8 cellular contexts compared by ENCODE assay signal in the genomic region with DNA sequence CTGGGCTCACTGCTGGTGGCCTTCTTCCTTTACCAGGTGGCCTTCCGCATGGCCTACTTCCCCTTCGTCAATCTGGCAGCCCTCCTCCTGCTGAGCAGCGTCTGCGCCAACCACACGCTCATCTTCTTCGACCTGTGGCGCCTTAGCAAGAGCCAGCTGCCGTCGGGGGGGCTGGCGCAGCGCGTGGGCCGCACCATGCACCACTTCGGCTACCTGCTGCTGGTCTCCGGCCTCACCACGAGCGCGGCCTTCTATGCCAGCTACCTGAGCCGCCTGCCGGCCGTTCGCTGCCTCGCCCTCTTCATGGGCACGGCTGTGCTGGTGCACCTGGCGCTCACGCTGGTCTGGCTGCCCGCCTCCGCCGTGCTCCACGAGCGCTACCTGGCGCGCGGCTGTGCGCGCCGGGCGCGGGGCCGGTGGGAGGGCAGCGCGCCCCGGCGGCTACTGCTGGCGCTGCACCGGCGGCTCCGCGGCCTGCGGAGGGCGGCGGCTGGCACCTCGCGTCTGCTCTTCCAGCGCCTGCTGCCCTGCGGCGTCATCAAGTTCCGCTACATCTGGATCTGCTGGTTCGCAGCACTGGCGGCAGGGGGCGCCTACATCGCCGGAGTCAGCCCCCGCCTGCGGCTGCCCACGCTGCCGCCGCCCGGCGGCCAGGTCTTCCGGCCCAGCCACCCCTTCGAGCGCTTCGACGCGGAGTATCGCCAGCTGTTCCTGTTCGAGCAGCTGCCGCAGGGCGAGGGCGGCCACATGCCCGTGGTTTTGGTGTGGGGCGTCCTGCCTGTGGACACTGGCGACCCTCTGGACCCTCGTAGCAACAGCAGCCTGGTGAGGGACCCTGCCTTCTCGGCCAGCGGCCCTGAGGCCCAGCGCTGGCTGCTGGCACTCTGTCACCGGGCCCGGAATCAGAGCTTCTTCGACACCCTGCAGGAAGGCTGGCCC. TPM values are rescaled to one million over a fixed set of nuclear protein-coding genes. Genes with fewer than 3 reads are reported as not detected.
DNase-seq lines count a peak whose midpoint lies in the region; ATAC-seq, FAIRE-seq and TF ChIP-seq lines count a peak whose summit lies in the region.

No MANE protein-coding gene starts in this region.

- H3K9me3 ChIP-seq in RWPE2 (ENCODE audit: severe bottlenecking) = no peaks in the 10 kb centered on the region
- H3K9me3 ChIP-seq in subcutaneous abdominal adipose tissue (ENCODE audit: control insufficient read depth in 5 of 5, low read length in 5 of 5) = no peaks in the 10 kb centered on the region

- no peak for FAIRE-seq in frontal cortex (lab: Jason Lieb, UNC)

- no peak overlapping the region for H3K27ac ChIP-seq in RWPE2 (ENCODE audit: poor library complexity, severe bottlenecking)
- H3K27ac ChIP-seq in subcutaneous abdominal adipose tissue (ENCODE audit: low read depth, low read length) = no peak overlapping the region

- intact Hi-C loops in CD14-positive monocyte (cut with micrococcal nuclease) = loop anchor here (1.0 to 5.0 kb wide), 3 partner anchors 39 to 54 kb away; a partner anchor contains a TSS

- no peaks in the 10 kb centered on the region for H3K9me3 Mint-ChIP-seq in CD14-positive monocyte

- H3K27me3 ChIP-seq in RWPE2 (ENCODE audit: insufficient read depth, poor library complexity, severe bottlenecking) = no peaks in the 10 kb centered on the region
- no peaks in the 10 kb centered on the region for H3K27me3 ChIP-seq in subcutaneous abdominal adipose tissue (ENCODE audit: control insufficient read depth in 5 of 5, insufficient read depth in 4 of 5, low read length in 5 of 5)

- peak overlapping the region in 1 of 5 donors; percentile 51 for H3K9ac ChIP-seq in subcutaneous abdominal adipose tissue (ENCODE audit: low read length in 5 of 5)

- H3K27me3 Mint-ChIP-seq in CD14-positive monocyte (ENCODE audit: low read depth in 3 of 3) = peaks cover 2 to 12% (median 6%) of the 10 kb centered on the region in 3 donors

- H3K4me1 Mint-ChIP-seq in CD14-positive monocyte = peaks cover 28% of the 10 kb centered on the region

- H3K36me3 Mint-ChIP-seq in CD14-positive monocyte = peaks cover 5 to 6% of the 10 kb centered on the region in 2 donors

- H3K4me1 ChIP-seq in RWPE2 (ENCODE audit: insufficient read depth, poor library complexity, severe bottlenecking) (no peaks in the 10 kb centered on the region), subcutaneous abdominal adipose tissue (ENCODE audit: control insufficient read depth in 5 of 5, insufficient read depth in 5 of 5, low read length in 5 of 5) (peaks cover 1 to 25% (median 19%) of the 10 kb centered on the region in 5 donors)

- H3K27ac Mint-ChIP-seq in CD14-positive monocyte = peak overlapping the region in 5 of 7 donors; percentile 4 to 83 (median 58)

- peak overlapping the region; percentile 8 for H3K4me3 ChIP-seq in RWPE2 (ENCODE audit: severe bottlenecking)
- H3K4me3 ChIP-seq in subcutaneous abdominal adipose tissue (ENCODE audit: low read depth in 1 of 5, low read length in 5 of 5) = peak overlapping the region in 4 of 5 donors; percentile 36 to 53 (median 50)

- ATAC-seq in GM19463 (IDR thresholded peaks at IDR 0.05; ENCODE audit: unreplicated experiment) = peak; percentile 88
- peak; percentile 90 for ATAC-seq in RWPE2 (ENCODE audit: low read depth)

- no peaks in the 10 kb centered on the region for H3K36me3 ChIP-seq in RWPE2 (ENCODE audit: low read depth)
- H3K36me3 ChIP-seq in subcutaneous abdominal adipose tissue (ENCODE audit: control insufficient read depth in 5 of 5, insufficient read depth in 5 of 5, low read length in 5 of 5) = no peaks in the 10 kb centered on the region

- TF ChIP-seq CTCF in CD14-positive monocyte (IDR thresholded peaks at IDR 0.05) (peak; percentile 99), RWPE2 (IDR thresholded peaks at IDR 0.05; ENCODE audit: poor library complexity, severe bottlenecking) (peak; percentile 100)

- DNase-seq in CD14-positive monocyte (ENCODE audit: low spot score) (peak; percentile 91), HT-29 (ENCODE audit: low spot score) (peak; percentile 98), RWPE2 (ENCODE audit: low spot score) (peak; percentile 93), activated gamma-delta T cell (lab: John Stamatoyannopoulos, UW) (peak; percentile 80), frontal cortex (ENCODE audit: low spot score in 2 of 2) (peak; percentile 84 to 91), nucleus accumbens (lab: John Stamatoyannopoulos, UW) (peak in 46 of 56 donors; percentile 13 to 76 (median 46))

- peak overlapping the region; percentile 76 to 91 for H3K4me3 Mint-ChIP-seq in CD14-positive monocyte

RNA-seq across cellular contexts. Expression of a gene that starts 9.9 kb away (rescaled TPM):
- under 1 TPM in 1 of 2 donors, not detected in 1; 0.01 TPM for polyA plus RNA-seq in CD14-positive monocyte
- 0.81 and 1.3 TPM in 2 replicates for total RNA-seq in HT-29 (2014; rRNA removed; shearing (Covaris generic))
- total RNA-seq in frontal cortex = 5.3 TPM

RNA-seq across cellular contexts. Expression of a gene that starts 14.6 kb away (rescaled TPM):
- polyA plus RNA-seq in CD14-positive monocyte = 1 to 10 TPM; 5.4 to 7.9 TPM
- total RNA-seq in HT-29 (2014; rRNA removed; shearing (Covaris generic)) = 58.7 and 72.9 TPM in 2 replicates
- 22.4 TPM for total RNA-seq in frontal cortex

RNA-seq across cellular contexts. Expression of a gene that starts 17.1 kb away (rescaled TPM):
- polyA plus RNA-seq in CD14-positive monocyte = not detected
- total RNA-seq in HT-29 (2014; rRNA removed; shearing (Covaris generic)) = 72.8 and 94.3 TPM in 2 replicates
- total RNA-seq in frontal cortex = not detected

RNA-seq across cellular contexts. Expression of a gene that starts 27.2 kb away (rescaled TPM):
- under 1 TPM; 0.13 to 0.39 TPM for polyA plus RNA-seq in CD14-positive monocyte
- total RNA-seq in HT-29 (2014; rRNA removed; shearing (Covaris generic)) = 15.3 and 16.4 TPM in 2 replicates
- total RNA-seq in frontal cortex = 0.41 TPM

RNA-seq across cellular contexts. Expression of a gene that starts 37.7 kb away (rescaled TPM):
- 10 to 100 TPM; 28.6 to 31.3 TPM for polyA plus RNA-seq in CD14-positive monocyte
- total RNA-seq in HT-29 (2014; rRNA removed; shearing (Covaris generic)) = 38.8 and 44.6 TPM in 2 replicates
- 15.1 TPM for total RNA-seq in frontal cortex

Comparison
In these comparisons a context has a peak if more than half of its experiments do, and no peak if none do; other contexts are left out.
1. DNase-seq: peak in every context shown above with its lines; median percentile 98 in HT-29; 93 in RWPE2; 91 in CD14-positive monocyte; 88 in frontal cortex; 80 in activated gamma-delta T cell; 46 in nucleus accumbens.
2. RNA of a gene that starts 17.1 kb away (total RNA-seq): 72.8 to 94.3 TPM in HT-29; not detected in frontal cortex (single experiment); every median in the first group is over 10 times any median in the second.